ENCODE assay signal across 1 cellular context in the genomic region with DNA sequence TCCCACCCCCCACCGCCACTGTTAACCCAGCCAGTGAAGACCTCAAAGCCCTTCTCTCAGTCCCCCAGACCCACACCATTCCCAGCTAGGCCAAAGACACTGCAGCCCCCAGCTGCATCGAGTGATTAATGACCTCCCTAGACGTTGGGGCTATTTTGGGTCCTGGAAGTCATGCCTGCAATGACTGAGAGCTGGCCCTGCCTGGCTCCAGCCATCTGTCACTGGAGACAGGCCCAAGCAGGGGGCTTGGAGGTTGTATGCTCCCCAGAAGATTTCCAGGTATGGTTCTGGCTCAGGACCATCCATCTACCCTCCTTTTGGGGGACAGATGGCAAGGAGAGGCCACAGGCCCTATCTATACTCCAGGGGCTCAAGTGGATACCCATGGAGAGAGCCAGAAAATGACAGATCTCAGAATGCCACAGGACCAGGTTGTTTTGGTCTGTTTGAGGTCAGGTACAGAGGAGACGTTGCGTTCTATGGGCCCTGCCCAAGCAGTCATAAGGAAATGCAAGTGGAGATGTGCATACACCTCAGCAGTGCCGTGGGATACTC.
TF ChIP-seq lines count a peak whose summit lies in the region.

No MANE protein-coding gene starts in this region.

TF ChIP-seq in GM23338, 12 proteins besides CTCF, POLR2A, EP300 and RAD21 (continued from another document):
- TF ChIP-seq, protein P1, sequence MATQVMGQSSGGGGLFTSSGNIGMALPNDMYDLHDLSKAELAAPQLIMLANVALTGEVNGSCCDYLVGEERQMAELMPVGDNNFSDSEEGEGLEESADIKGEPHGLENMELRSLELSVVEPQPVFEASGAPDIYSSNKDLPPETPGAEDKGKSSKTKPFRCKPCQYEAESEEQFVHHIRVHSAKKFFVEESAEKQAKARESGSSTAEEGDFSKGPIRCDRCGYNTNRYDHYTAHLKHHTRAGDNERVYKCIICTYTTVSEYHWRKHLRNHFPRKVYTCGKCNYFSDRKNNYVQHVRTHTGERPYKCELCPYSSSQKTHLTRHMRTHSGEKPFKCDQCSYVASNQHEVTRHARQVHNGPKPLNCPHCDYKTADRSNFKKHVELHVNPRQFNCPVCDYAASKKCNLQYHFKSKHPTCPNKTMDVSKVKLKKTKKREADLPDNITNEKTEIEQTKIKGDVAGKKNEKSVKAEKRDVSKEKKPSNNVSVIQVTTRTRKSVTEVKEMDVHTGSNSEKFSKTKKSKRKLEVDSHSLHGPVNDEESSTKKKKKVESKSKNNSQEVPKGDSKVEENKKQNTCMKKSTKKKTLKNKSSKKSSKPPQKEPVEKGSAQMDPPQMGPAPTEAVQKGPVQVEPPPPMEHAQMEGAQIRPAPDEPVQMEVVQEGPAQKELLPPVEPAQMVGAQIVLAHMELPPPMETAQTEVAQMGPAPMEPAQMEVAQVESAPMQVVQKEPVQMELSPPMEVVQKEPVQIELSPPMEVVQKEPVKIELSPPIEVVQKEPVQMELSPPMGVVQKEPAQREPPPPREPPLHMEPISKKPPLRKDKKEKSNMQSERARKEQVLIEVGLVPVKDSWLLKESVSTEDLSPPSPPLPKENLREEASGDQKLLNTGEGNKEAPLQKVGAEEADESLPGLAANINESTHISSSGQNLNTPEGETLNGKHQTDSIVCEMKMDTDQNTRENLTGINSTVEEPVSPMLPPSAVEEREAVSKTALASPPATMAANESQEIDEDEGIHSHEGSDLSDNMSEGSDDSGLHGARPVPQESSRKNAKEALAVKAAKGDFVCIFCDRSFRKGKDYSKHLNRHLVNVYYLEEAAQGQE (IDR thresholded peaks at IDR 0.05; ENCODE audit: unreplicated experiment), result no peak
- no peak for TF ChIP-seq ZNF331 (CRISPR knock-in tag; IDR thresholded peaks at IDR 0.05; ENCODE audit: low read depth)
- TF ChIP-seq NANOG (IDR thresholded peaks at IDR 0.05; ENCODE audit: borderline replicate concordance), result no peak
